ENCODE assay signal across 27 cellular contexts in the genomic region with DNA sequence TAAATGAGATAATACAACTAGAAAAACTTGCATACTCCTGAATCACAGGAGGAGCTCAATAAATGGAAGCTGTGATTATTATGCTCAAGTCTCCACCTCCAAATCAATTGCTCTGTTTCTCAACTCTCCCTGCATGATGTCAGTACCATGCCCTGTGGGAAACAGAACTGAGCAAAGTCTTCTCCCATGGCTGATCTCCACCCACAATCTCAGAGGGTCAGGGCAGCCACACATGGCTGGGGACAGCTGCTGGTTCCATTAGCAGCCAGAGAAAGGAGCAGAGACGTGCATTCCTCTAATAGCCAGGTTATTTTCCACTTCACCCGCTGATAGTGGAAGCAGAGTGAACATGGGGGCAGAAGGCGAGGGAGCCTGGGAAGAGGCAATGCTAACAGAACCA.
"Had no signal": no experiment of that assay in that cellular context is flagged by ENCODE, and none has a peak within 500 bp of the region (broad histone marks: within the 10 kb centered on the region; RNA-seq: fewer than 3 reads in every experiment).

No MANE protein-coding gene starts in this region.

- H3K4me3 Mint-ChIP-seq: natural killer cell; nephron; neural progenitor cell; stimulated activated memory B cell treated with anti-CD40 and anti-IgM and Interleukin-4, amounts not matched to agents 10 μg/mL and 1 μg/mL and 100 μg/mL, for 72 hours; stimulated activated naive CD8-positive, alpha-beta T cell treated with anti-CD3 and anti-CD28 coated beads, Interleukin-15, amount 100 ng/mL, for 72 hours; type B pancreatic cell had no signal

- H3K4me1 Mint-ChIP-seq: natural killer cell; nephron; neural progenitor cell; stimulated activated memory B cell treated with anti-CD40 and anti-IgM and Interleukin-4, amounts not matched to agents 10 μg/mL and 1 μg/mL and 100 μg/mL, for 72 hours; stimulated activated naive CD8-positive, alpha-beta T cell treated with anti-CD3 and anti-CD28 coated beads, Interleukin-15, amount 100 ng/mL, for 72 hours had no signal

- DNase-seq: natural killer cell; occipital lobe; ovary; posterior cingulate gyrus; psoas muscle; right cardiac atrium; right lobe of liver; sigmoid colon; small intestine; stimulated activated CD4-positive, alpha-beta T cell treated with anti-CD3 and anti-CD28 coated beads, Interleukin-15, amount 100 ng/mL, for 24 hours; stimulated activated CD4-positive, alpha-beta T cell treated with anti-CD3 and anti-CD28 coated beads, Interleukin-2, amount 100 ng/mL, for 24 hours; stimulated activated CD4-positive, alpha-beta T cell treated with anti-CD3 and anti-CD28 coated beads, Interleukin-2, amount 100 ng/mL, for 48 hours; stimulated activated CD4-positive, alpha-beta T cell treated with anti-CD3 and anti-CD28 coated beads, Interleukin-4, amount 100 ng/mL, for 24 hours; stimulated activated naive CD4-positive, alpha-beta T cell; stimulated activated naive CD8-positive, alpha-beta T cell treated with anti-CD3 and anti-CD28 coated beads, Interleukin-15, amount 100 ng/mL, for 72 hours; stimulated activated naive CD8-positive, alpha-beta T cell treated with anti-CD3 and anti-CD28 coated beads, Interleukin-15, Interleukin-2, amounts not matched to agents 100 U/mL and 50 U/mL, for 24 hours; substantia nigra; testis; tibial artery; transverse colon; upper lobe of right lung; uterus had no signal

- H3K36me3 Mint-ChIP-seq: natural killer cell; neural progenitor cell; stimulated activated memory B cell treated with anti-CD40 and anti-IgM and Interleukin-4, amounts not matched to agents 10 μg/mL and 1 μg/mL and 100 μg/mL, for 72 hours; type B pancreatic cell had no signal

- H3K27ac Mint-ChIP-seq: natural killer cell; nephron; neural progenitor cell; progenitor cell of endocrine pancreas; stimulated activated memory B cell treated with anti-CD40 and anti-IgM and Interleukin-4, amounts not matched to agents 10 μg/mL and 1 μg/mL and 100 μg/mL, for 72 hours; stimulated activated naive CD8-positive, alpha-beta T cell treated with anti-CD3 and anti-CD28 coated beads, Interleukin-15, amount 100 ng/mL, for 72 hours; type B pancreatic cell had no signal

- H3K9me3 Mint-ChIP-seq: natural killer cell; nephron; neural progenitor cell; stimulated activated memory B cell treated with anti-CD40 and anti-IgM and Interleukin-4, amounts not matched to agents 10 μg/mL and 1 μg/mL and 100 μg/mL, for 72 hours; stimulated activated naive CD8-positive, alpha-beta T cell treated with anti-CD3 and anti-CD28 coated beads, Interleukin-15, amount 100 ng/mL, for 72 hours; type B pancreatic cell had no signal
